26 cellular contexts compared by ENCODE assay signal in genomic region chr3:19105826-19106225, GRCh38. TPM values are rescaled to one million over a fixed set of nuclear protein-coding genes. Genes with fewer than 3 reads are reported as not detected.
"Had no signal": no experiment of that assay in that cellular context is flagged by ENCODE, and none has a peak within 500 bp of the region (broad histone marks: within the 10 kb centered on the region; RNA-seq: fewer than 3 reads in every experiment).

No MANE protein-coding gene starts in this region.

- H3K27ac ChIP-seq: epithelial cell of prostate, gastrocnemius medialis, lower lobe of right lung, prostate gland, right atrium auricular region, sigmoid colon, testis, tibial artery had no signal

- H3K9me3 ChIP-seq: gastrocnemius medialis, lower lobe of right lung, prostate gland, right atrium auricular region, sigmoid colon, testis, tibial artery had no signal

- H3K4me1 ChIP-seq: gastrocnemius medialis, lower lobe of right lung, prostate gland, right atrium auricular region, sigmoid colon, testis, tibial artery had no signal

- ATAC-seq: esophagus mucosa; gastrocnemius medialis; left ventricle myocardium superior; lower lobe of right lung; naive thymus-derived CD8-positive, alpha-beta T cell; stimulated activated naive CD8-positive, alpha-beta T cell treated with anti-CD3 and anti-CD28 coated beads, Interleukin-15, Interleukin-2, amounts not matched to agents 100 U/mL and 50 U/mL, for 24 hours had no signal

- H3K27me3 ChIP-seq: gastrocnemius medialis, right atrium auricular region, sigmoid colon, testis, tibial artery had no signal

- H3K36me3 ChIP-seq: gastrocnemius medialis, lower lobe of right lung, prostate gland, right atrium auricular region, sigmoid colon, tibial artery had no signal

- DNase-seq: effector CD8-positive, alpha-beta T cell; endodermal cell; foreskin fibroblast; gastrocnemius medialis; head of caudate nucleus; lower lobe of right lung; naive thymus-derived CD8-positive, alpha-beta T cell; nephron progenitor cell; nucleus accumbens; sigmoid colon; stimulated activated CD4-positive, alpha-beta T cell treated with anti-CD3 and anti-CD28 coated beads, Interleukin-2, amount 100 ng/mL, for 24 hours; stimulated activated CD4-positive, alpha-beta T cell treated with anti-CD3 and anti-CD28 coated beads, Interleukin-4, amount 100 ng/mL, for 4 hours; stimulated activated naive CD8-positive, alpha-beta T cell treated with anti-CD3 and anti-CD28 coated beads, Interleukin-15, Interleukin-2, amounts not matched to agents 100 U/mL and 50 U/mL, for 24 hours; substantia nigra; testis; tibial artery had no signal

- H3K4me3 ChIP-seq: gastrocnemius medialis, lower lobe of right lung, prostate gland, right atrium auricular region, sigmoid colon, testis, tibial artery had no signal

- FAIRE-seq: keratinocyte had no signal

RNA-seq across cellular contexts. Expression of gene KCNH8, which starts 42.5 kb away (rescaled TPM):
- total RNA-seq: gastrocnemius medialis, glomerular endothelial cell, mesenteric fat pad, myocyte, osteocyte had no signal
- polyA plus RNA-seq: keratinocyte; naive thymus-derived CD8-positive, alpha-beta T cell had no signal
